ENCODE assay signal across 14 cellular contexts in genomic region chr6:35178932-35179832, GRCh38. TPM values are rescaled to one million over a fixed set of nuclear protein-coding genes. Genes with fewer than 3 reads are reported as not detected.
A peak's percentile ranks its signal among the peaks of the same experiment; 100 is the strongest.
DNase-seq lines count a peak whose midpoint lies in the region; ATAC-seq and TF ChIP-seq lines count a peak whose summit lies in the region.
"Had no signal": no experiment of that assay in that cellular context is flagged by ENCODE, and none has a peak within 500 bp of the region (broad histone marks: within the 10 kb centered on the region; RNA-seq: fewer than 3 reads in every experiment).

No MANE protein-coding gene starts in this region.

- peaks cover 48% of the 10 kb centered on the region for H3K4me1 Mint-ChIP-seq in mesothelial cell of epicardium
- H3K4me1 Mint-ChIP-seq: activated T-helper 17 cell treated with anti-CD3 and anti-CD28 coated beads, Interleukin-2, amount 50 U/mL, for 72 hours had no signal

- TF ChIP-seq CTCF in OCI-LY7 (conservative IDR thresholded peaks at IDR 0.05; ENCODE audit: low read length) = peak; percentile 31; the same call in 1 of the 2 replicates
- TF ChIP-seq CTCF in mesothelial cell of epicardium (IDR thresholded peaks at IDR 0.05; ENCODE audit: unreplicated experiment) = no peak

- H3K36me3 ChIP-seq in OCI-LY7 (ENCODE audit: insufficient read depth, low read length) = no peaks in the 10 kb centered on the region
- H3K36me3 ChIP-seq: tibial nerve had no signal

- no peaks in the 10 kb centered on the region for H4K20me1 ChIP-seq in OCI-LY7 (ENCODE audit: insufficient read depth, low read length)

- POLR2A ChIA-PET in OCI-LY7 (lab: Charles Lee) = no interaction called here

- DNase-seq in EH (ENCODE audit: low read depth) (peak; percentile 54), OCI-LY7 (ENCODE audit: low spot score) (peak; percentile 9), mesothelial cell of epicardium (ENCODE audit: low spot score in 2 of 2, unreplicated experiment in 2 of 2) (no peak), amygdala (lab: John Stamatoyannopoulos, UW) (no peak)
- DNase-seq: activated CD4-positive, alpha-beta T cell treated with anti-CD3 and anti-CD28 coated beads for 48 hours; NCI-H1105 had no signal

- ATAC-seq in GM21717 (IDR thresholded peaks at IDR 0.05; ENCODE audit: unreplicated experiment) (peak; percentile 50), HG03175 (IDR thresholded peaks at IDR 0.05; ENCODE audit: unreplicated experiment) (no peak), GM21367 (IDR thresholded peaks at IDR 0.05; ENCODE audit: unreplicated experiment) (no peak), HG03025 (IDR thresholded peaks at IDR 0.05; ENCODE audit: low FRiP score, unreplicated experiment) (no peak)
- ATAC-seq: activated T-helper 17 cell treated with anti-CD3 and anti-CD28 coated beads, Interleukin-2, amount 50 U/mL, for 72 hours had no signal

- no peaks in the 10 kb centered on the region for H3K4me1 ChIP-seq in OCI-LY7 (ENCODE audit: insufficient read depth, low read length, poor library complexity, severe bottlenecking)

- no peaks in the 10 kb centered on the region for H3K9me3 Mint-ChIP-seq in mesothelial cell of epicardium
- H3K9me3 Mint-ChIP-seq: activated T-helper 17 cell treated with anti-CD3 and anti-CD28 coated beads, Interleukin-2, amount 50 U/mL, for 72 hours had no signal

- no peaks in the 10 kb centered on the region for H3K36me3 Mint-ChIP-seq in mesothelial cell of epicardium

- BruUV-seq in OCI-LY7 (replicated peaks; lab: Mats Ljungman, UMichigan) = no TSS peak

- intact Hi-C loops in OCI-LY7 (cut with micrococcal nuclease; ENCODE audit: unreplicated experiment) = no loop called here

- no peaks in the 10 kb centered on the region for H3K9me2 ChIP-seq in OCI-LY7 (ENCODE audit: insufficient read depth, low read length)

- no peak overlapping the region for H3K4me3 Mint-ChIP-seq in mesothelial cell of epicardium
- H3K4me3 Mint-ChIP-seq: activated T-helper 17 cell treated with anti-CD3 and anti-CD28 coated beads, Interleukin-2, amount 50 U/mL, for 72 hours had no signal

- no peak overlapping the region for H3K4me2 ChIP-seq in OCI-LY7 (ENCODE audit: low read length)

- no peak overlapping the region for H3K27ac ChIP-seq in OCI-LY7 (ENCODE audit: low read depth, low read length, poor library complexity, severe bottlenecking)

- no peaks in the 10 kb centered on the region for H3K79me2 ChIP-seq in OCI-LY7 (ENCODE audit: insufficient read depth, low read depth, low read length)

- CTCF ChIA-PET in OCI-LY7 (lab: Charles Lee; ENCODE audit: unreplicated experiment) = no interaction called here

- peak overlapping the region; percentile 19 for H3K27ac Mint-ChIP-seq in mesothelial cell of epicardium
- H3K27ac Mint-ChIP-seq: activated T-helper 17 cell treated with anti-CD3 and anti-CD28 coated beads, Interleukin-2, amount 50 U/mL, for 72 hours had no signal

- H3K27me3 Mint-ChIP-seq in mesothelial cell of epicardium (ENCODE audit: low read depth) = no peaks in the 10 kb centered on the region

- H3K4me3 ChIP-seq in OCI-LY7 (ENCODE audit: low read depth, low read length, poor library complexity, severe bottlenecking) = no peak overlapping the region
- H3K4me3 ChIP-seq: tibial nerve had no signal

- H2AFZ ChIP-seq in OCI-LY7 (ENCODE audit: low read length) = 0 out of 2 replicates have a peak overlapping the region, but pooled peaks have one; percentile 17

- no peaks in the 10 kb centered on the region for H3K9me3 ChIP-seq in OCI-LY7 (ENCODE audit: low read length)
- H3K9me3 ChIP-seq: tibial nerve had no signal

RNA-seq across cellular contexts. Expression of gene SCUBE3, which starts 34.6 kb away (rescaled TPM):
- not detected in 2 replicates for total RNA-seq in OCI-LY7 (2014; rRNA removed; shearing (Covaris generic))
- not detected in 2 replicates for total RNA-seq in OCI-LY7 (2022)
- 51.9 to 54.8 TPM (median 53.2 TPM) in 3 replicates for total RNA-seq in mesothelial cell of epicardium
- total RNA-seq: mononuclear cell had no signal

RNA-seq across cellular contexts. Expression of gene TCP11, which starts 38.0 kb away (rescaled TPM):
- total RNA-seq in OCI-LY7 (2014; rRNA removed; shearing (Covaris generic)) = not detected in 2 replicates
- total RNA-seq in OCI-LY7 (2022) (not detected in 2 replicates), mesothelial cell of epicardium (0.20 to 0.24 TPM (median 0.20 TPM) in 3 replicates)
- total RNA-seq: activated T-helper 17 cell treated with anti-CD3 and anti-CD28 coated beads, Interleukin-2, amount 50 U/mL, for 72 hours; mononuclear cell; NCI-H460 had no signal

Comparison
In these comparisons a context has a peak if more than half of its experiments do, and no peak if none do; other contexts are left out.
1. DNase-seq: peak in EH (single experiment) and OCI-LY7 (single experiment); none in mesothelial cell of epicardium (0 of 2) and amygdala (0 of 56).
2. RNA of gene SCUBE3, which starts 34.6 kb away (total RNA-seq): 51.9 to 54.8 TPM in mesothelial cell of epicardium; not detected in OCI-LY7; every median in the first group is over 10 times any median in the second.